Comparison of ENCODE assay signal across 1 cellular context in genomic region chr17:28773736-28774135, GRCh38.
TF ChIP-seq lines count a peak whose summit lies in the region.

No MANE protein-coding gene starts in this region.

TF ChIP-seq in K562, 482 proteins besides CTCF, POLR2A, EP300 and RAD21:
- TF ChIP-seq RBM22 (IDR thresholded peaks at IDR 0.05; ENCODE audit: low read depth, low read length, poor library complexity, severe bottlenecking) (no peak), SRSF3 (IDR thresholded peaks at IDR 0.05; ENCODE audit: insufficient read depth, low read length) (no peak), ZNF431 (CRISPR knock-in tag; IDR thresholded peaks at IDR 0.05) (no peak), PHB (CRISPR knock-in tag; IDR thresholded peaks at IDR 0.05) (no peak), MCM3 (IDR thresholded peaks at IDR 0.05) (no peak), PML (IDR thresholded peaks at IDR 0.05; ENCODE audit: low read length) (no peak), RBM25 (IDR thresholded peaks at IDR 0.05; ENCODE audit: low read depth, low read length, severe bottlenecking) (no peak), TAL1 (IDR thresholded peaks at IDR 0.05) (no peak), MTF1 (CRISPR knock-in tag; IDR thresholded peaks at IDR 0.05; ENCODE audit: borderline replicate concordance) (no peak), RBM34 (IDR thresholded peaks at IDR 0.05; ENCODE audit: borderline replicate concordance, insufficient read depth, low read length) (no peak)
- TF ChIP-seq, protein P1, sequence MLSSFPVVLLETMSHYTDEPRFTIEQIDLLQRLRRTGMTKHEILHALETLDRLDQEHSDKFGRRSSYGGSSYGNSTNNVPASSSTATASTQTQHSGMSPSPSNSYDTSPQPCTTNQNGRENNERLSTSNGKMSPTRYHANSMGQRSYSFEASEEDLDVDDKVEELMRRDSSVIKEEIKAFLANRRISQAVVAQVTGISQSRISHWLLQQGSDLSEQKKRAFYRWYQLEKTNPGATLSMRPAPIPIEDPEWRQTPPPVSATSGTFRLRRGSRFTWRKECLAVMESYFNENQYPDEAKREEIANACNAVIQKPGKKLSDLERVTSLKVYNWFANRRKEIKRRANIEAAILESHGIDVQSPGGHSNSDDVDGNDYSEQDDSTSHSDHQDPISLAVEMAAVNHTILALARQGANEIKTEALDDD (IDR thresholded peaks at IDR 0.05) = no peak
